ENCODE assay signal across 25 cellular contexts in the genomic region with DNA sequence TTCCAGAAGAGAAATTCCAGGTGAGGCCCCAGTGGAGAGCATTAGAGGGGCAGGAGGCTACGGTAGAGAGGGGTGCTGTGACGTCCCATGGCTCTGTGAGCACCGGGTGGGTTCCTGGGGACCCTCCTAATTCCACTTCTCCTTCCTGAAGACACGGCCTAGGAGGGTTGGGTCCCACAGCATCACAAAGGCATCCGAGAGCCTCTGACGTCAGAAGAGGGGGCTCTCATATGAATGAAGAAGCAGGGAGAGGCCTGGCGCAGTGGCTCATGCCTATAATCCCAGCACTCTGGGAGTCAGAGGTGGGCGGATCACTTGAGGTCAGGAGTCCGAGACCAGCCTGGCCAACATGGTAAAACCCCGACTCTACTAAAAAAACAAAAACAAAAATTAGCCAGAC.
"Had no signal": no experiment of that assay in that cellular context is flagged by ENCODE, and none has a peak within 500 bp of the region (broad histone marks: within the 10 kb centered on the region; RNA-seq: fewer than 3 reads in every experiment).

No MANE protein-coding gene starts in this region.

- H3K4me2 ChIP-seq: SK-N-SH had no signal

- H3K9me3 ChIP-seq: adrenal gland, body of pancreas, breast epithelium, SJSA1, SK-N-SH had no signal

- H3K4me1 ChIP-seq: adrenal gland, breast epithelium had no signal

- H3K9me3 Mint-ChIP-seq: activated CD4-positive, alpha-beta T cell treated with anti-CD3 and anti-CD28 coated beads, Interleukin-2, amount 10 ng/mL, durations not matched to agents 24 days and 14 days; activated CD8-positive, alpha-beta T cell treated with anti-CD3 and anti-CD28 coated beads for 36 hours; activated naive CD4-positive, alpha-beta T cell treated with anti-CD3 and anti-CD28 coated beads for 36 hours; activated naive CD4-positive, alpha-beta T cell treated with anti-CD3 and anti-CD28 coated beads, Interleukin-2, amount 50 U/mL, for 72 hours; activated T-cell treated with anti-CD3 and anti-CD28 coated beads, Interleukin-2, amount 50 U/mL, for 24 hours; activated T-helper 2 cell treated with anti-CD3 and anti-CD28 coated beads, Interferon-gamma antibody, Interleukin-2, Interleukin-4, amounts not matched to agents 10 μg/mL and 5 μg/mL and 100 μg/mL, durations not matched to agents 14 hours and 24 hours and 36 hours; T-helper 1 cell treated with Interleukin-12 subunit alpha and Interleukin-12 subunit beta and Interleukin-4 antibody, amounts not matched to agents 30 μg/mL and 1 μg/mL, for 36 hours; T-helper 2 cell treated with Interferon-gamma antibody and Interleukin-4, amounts not matched to agents 5 μg/mL and 100 μg/mL, for 36 hours had no signal

- H3K4me3 Mint-ChIP-seq: activated CD4-positive, alpha-beta T cell treated with anti-CD3 and anti-CD28 coated beads, Interleukin-2, amount 10 ng/mL, durations not matched to agents 24 days and 14 days; activated CD8-positive, alpha-beta T cell treated with anti-CD3 and anti-CD28 coated beads for 36 hours; activated naive CD4-positive, alpha-beta T cell treated with anti-CD3 and anti-CD28 coated beads for 36 hours; activated T-cell treated with anti-CD3 and anti-CD28 coated beads, Interleukin-2, amount 50 U/mL, for 24 hours; T-helper 1 cell treated with Interleukin-12 subunit alpha and Interleukin-12 subunit beta and Interleukin-4 antibody, amounts not matched to agents 30 μg/mL and 1 μg/mL, for 36 hours; T-helper 2 cell treated with Interferon-gamma antibody and Interleukin-4, amounts not matched to agents 5 μg/mL and 100 μg/mL, for 36 hours had no signal

- H3K9ac ChIP-seq: SK-N-SH had no signal

- H3K27ac Mint-ChIP-seq: activated CD4-positive, alpha-beta T cell treated with anti-CD3 and anti-CD28 coated beads, Interleukin-2, amount 10 ng/mL, durations not matched to agents 24 days and 14 days; activated CD8-positive, alpha-beta T cell treated with anti-CD3 and anti-CD28 coated beads for 36 hours; activated naive CD4-positive, alpha-beta T cell treated with anti-CD3 and anti-CD28 coated beads for 36 hours; activated naive CD4-positive, alpha-beta T cell treated with anti-CD3 and anti-CD28 coated beads, Interleukin-2, amount 50 U/mL, for 72 hours; activated T-cell treated with anti-CD3 and anti-CD28 coated beads, Interleukin-2, amount 50 U/mL, for 24 hours; activated T-helper 2 cell treated with anti-CD3 and anti-CD28 coated beads, Interferon-gamma antibody, Interleukin-2, Interleukin-4, amounts not matched to agents 10 μg/mL and 5 μg/mL and 100 μg/mL, durations not matched to agents 14 hours and 24 hours and 36 hours; T-helper 1 cell treated with Interleukin-12 subunit alpha and Interleukin-12 subunit beta and Interleukin-4 antibody, amounts not matched to agents 30 μg/mL and 1 μg/mL, for 36 hours; T-helper 2 cell treated with Interferon-gamma antibody and Interleukin-4, amounts not matched to agents 5 μg/mL and 100 μg/mL, for 36 hours had no signal

- H3K27me3 Mint-ChIP-seq: activated CD4-positive, alpha-beta T cell treated with anti-CD3 and anti-CD28 coated beads, Interleukin-2, amount 10 ng/mL, durations not matched to agents 24 days and 14 days; activated CD8-positive, alpha-beta T cell treated with anti-CD3 and anti-CD28 coated beads for 36 hours had no signal

- H3K36me3 Mint-ChIP-seq: activated naive CD4-positive, alpha-beta T cell treated with anti-CD3 and anti-CD28 coated beads, Interleukin-2, amount 50 U/mL, for 72 hours had no signal

- FAIRE-seq: astrocyte, K562, TTC549 had no signal

- H3K36me3 ChIP-seq: adrenal gland, breast epithelium, SJSA1 had no signal

- H3K4me3 ChIP-seq: adrenal gland, body of pancreas, breast epithelium, K562, SJSA1 had no signal

- H3K27ac ChIP-seq: adrenal gland, body of pancreas, breast epithelium, SJSA1 had no signal

- DNase-seq: activated CD4-positive, alpha-beta T cell treated with anti-CD3 and anti-CD28 coated beads, Interleukin-2, amount 10 ng/mL, durations not matched to agents 24 days and 14 days; activated CD4-positive, alpha-beta T cell treated with anti-CD3 and anti-CD28 coated beads, Interleukin-2, amount 50 U/mL, for 4 hours; activated CD8-positive, alpha-beta T cell treated with anti-CD3 and anti-CD28 coated beads for 36 hours; activated gamma-delta T cell treated with Interleukin-2 at 50 U/mL for 16 hours; activated naive CD4-positive, alpha-beta T cell treated with anti-CD3 and anti-CD28 coated beads for 36 hours; activated T-cell treated with anti-CD3 and anti-CD28 coated beads, Interleukin-2, amount 50 U/mL, for 24 hours; adrenal gland; body of pancreas; NCI-H1105; NCI-H1436; NCI-H1694; NCI-H1930; NCI-H2081 treated with DMSO at 0.1 percent for 48 hours; NCI-H345; SHP77; SK-N-SH had no signal

- H3K27me3 ChIP-seq: body of pancreas, SJSA1 had no signal

- H3K4me1 Mint-ChIP-seq: activated CD4-positive, alpha-beta T cell treated with anti-CD3 and anti-CD28 coated beads, Interleukin-2, amount 10 ng/mL, durations not matched to agents 24 days and 14 days had no signal
